Comparison of ENCODE assay signal across 8 cellular contexts in the genomic region with DNA sequence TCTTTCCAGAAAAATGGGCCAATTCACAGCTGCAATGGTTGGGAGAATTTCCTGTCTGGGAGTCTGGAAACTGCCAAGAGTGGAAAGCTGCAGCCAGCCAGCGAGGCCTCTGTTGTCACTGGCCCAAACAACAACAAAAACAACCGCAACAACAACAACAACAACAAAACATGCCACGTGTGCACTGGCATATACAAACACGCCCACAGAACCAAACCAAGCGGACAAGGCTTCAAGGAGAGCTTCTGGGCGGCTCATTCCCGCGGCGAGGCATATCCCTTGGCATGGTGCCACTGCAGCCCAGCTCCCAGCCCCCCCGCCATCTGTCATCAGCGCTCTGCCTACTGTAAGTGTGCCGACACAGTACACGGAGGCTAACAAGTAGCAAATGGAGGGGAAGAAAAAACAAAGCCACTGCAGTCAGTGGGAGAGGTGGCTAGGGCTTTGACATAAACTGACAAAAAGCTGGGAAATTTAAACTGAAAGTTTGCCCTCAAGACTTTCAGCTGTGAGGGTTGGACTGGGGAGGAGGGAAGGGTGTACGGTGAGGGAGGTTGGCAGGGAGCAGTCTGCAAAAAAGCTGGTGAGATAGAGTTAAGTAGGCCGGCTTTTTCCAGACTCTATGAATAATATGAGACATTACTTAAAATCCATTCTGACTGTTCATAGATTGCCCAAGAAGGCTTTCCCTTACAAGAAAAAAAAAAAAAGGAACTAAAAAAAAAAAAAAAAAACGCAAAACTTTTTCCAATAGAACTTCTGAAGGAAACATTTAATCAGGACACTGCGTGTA.
DNase-seq lines count a peak whose midpoint lies in the region; ATAC-seq, FAIRE-seq and TF ChIP-seq lines count a peak whose summit lies in the region.

No MANE protein-coding gene starts in this region.

- peak overlapping the region; percentile 26 for H3K9ac ChIP-seq in keratinocyte (ENCODE audit: control insufficient read depth, extremely low read depth, insufficient read depth, low read length)

- H3K4me2 ChIP-seq in keratinocyte (ENCODE audit: control insufficient read depth, extremely low read depth, insufficient read depth, low read depth, low read length), result peak overlapping the region; percentile 71

- no peaks in the 10 kb centered on the region for H3K9me1 ChIP-seq in keratinocyte (ENCODE audit: control insufficient read depth, extremely low read depth, insufficient read depth, low read length)

- in situ Hi-C loops in brain microvascular endothelial cell (cut with HindIII; ENCODE audit: low pct_ligation_motif_present, low sequenced_read_pairs), result no loop called here

- peaks cover 8% of the 10 kb centered on the region for H3K4me1 ChIP-seq in keratinocyte (ENCODE audit: control insufficient read depth, extremely low read depth, insufficient read depth, low read length)
- peaks cover 7 to 13% of the 10 kb centered on the region in 2 donors for H3K4me1 ChIP-seq in thoracic aorta (ENCODE audit: control insufficient read depth in 1 of 2, low read depth in 2 of 2)

- H3K27ac ChIP-seq in brain microvascular endothelial cell (peak overlapping the region; percentile 36), keratinocyte (ENCODE audit: control insufficient read depth, insufficient read depth, low read length) (no peak overlapping the region), thoracic aorta (peak overlapping the region; percentile 6 to 26)

- no peaks in the 10 kb centered on the region for H3K79me2 ChIP-seq in keratinocyte (ENCODE audit: control insufficient read depth, insufficient read depth, low read length)

- ATAC-seq in thoracic aorta (ENCODE audit: insufficient number of reproducible peaks, low FRiP score, low read depth) (peak; percentile 89), HG02623 (IDR thresholded peaks at IDR 0.05; ENCODE audit: unreplicated experiment) (no peak)

- no peaks in the 10 kb centered on the region for H4K20me1 ChIP-seq in keratinocyte (ENCODE audit: control insufficient read depth, extremely low read depth, insufficient read depth, low read length)

- H3K9me3 ChIP-seq in keratinocyte (ENCODE audit: control insufficient read depth, low read depth, low read length) (no peaks in the 10 kb centered on the region), thoracic aorta (no peaks in the 10 kb centered on the region)

- peak; percentile 65 for DNase-seq in Ammon's horn (ENCODE audit: low spot score)
- DNase-seq in NCI-H187 treated with DMSO at 0.1 percent for 48 hours (lab: John Stamatoyannopoulos, UW), result peak; percentile 22
- DNase-seq in brain microvascular endothelial cell, result peak; percentile 63
- no peak for DNase-seq in keratinocyte (ENCODE audit: low read depth, low spot score)
- peak; percentile 8 for DNase-seq in thoracic aorta (ENCODE audit: low spot score)
- no peak for DNase-seq in activated T-cell treated with anti-CD3 and anti-CD28 coated beads for 4 hours
- DNase-seq in NK-92 (lab: John Stamatoyannopoulos, UW; ENCODE audit: unreplicated experiment), result no peak

- H3K4me3 ChIP-seq in brain microvascular endothelial cell (ENCODE audit: low read depth, low read length), result peak overlapping the region; percentile 46
- H3K4me3 ChIP-seq in keratinocyte (ENCODE audit: control insufficient read depth in 2 of 3, extremely low read depth in 1 of 3, insufficient read depth in 2 of 3, low read depth in 1 of 3, low read length in 3 of 3), result peak overlapping the region; percentile 1 to 52 (median 22)
- peak overlapping the region; percentile 64 for H3K4me3 ChIP-seq in thoracic aorta

- H3K36me3 ChIP-seq in brain microvascular endothelial cell (replicated peaks), result no peaks in the 10 kb centered on the region
- no peaks in the 10 kb centered on the region for H3K36me3 ChIP-seq in keratinocyte (ENCODE audit: control insufficient read depth in 2 of 2, extremely low read depth in 1 of 2, insufficient read depth in 2 of 2, low read length in 2 of 2)
- no peaks in the 10 kb centered on the region for H3K36me3 ChIP-seq in thoracic aorta

- H2AFZ ChIP-seq in keratinocyte (ENCODE audit: control insufficient read depth, low read length), result peak overlapping the region; percentile 46

- peak; percentile 51 for FAIRE-seq in keratinocyte (lab: Jason Lieb, UNC)

- H3K27me3 ChIP-seq in brain microvascular endothelial cell (replicated peaks), result no peaks in the 10 kb centered on the region
- no peaks in the 10 kb centered on the region for H3K27me3 ChIP-seq in keratinocyte (ENCODE audit: control insufficient read depth, extremely low read depth, insufficient read depth, low read length)
- H3K27me3 ChIP-seq in thoracic aorta (replicated peaks; ENCODE audit: insufficient read depth), result no peaks in the 10 kb centered on the region

- dilution Hi-C loops in keratinocyte (cut with MboI; ENCODE audit: extremely low pct_ligation_motif_present, low sequenced_read_pairs), result no loop called here

- TF ChIP-seq CTCF in brain microvascular endothelial cell (IDR thresholded peaks at IDR 0.05; ENCODE audit: low read depth, low read length, missing control alignments), result no peak
- TF ChIP-seq CTCF in keratinocyte (optimal IDR thresholded peaks at IDR 0.05 in 1 of 3, IDR thresholded peaks at IDR 0.05 in 1 of 3, conservative IDR thresholded peaks at IDR 0.05 in 1 of 3; ENCODE audit: extremely low read depth in 1 of 3, insufficient read depth in 2 of 3, low read length in 3 of 3), result no peak
- TF ChIP-seq CTCF in thoracic aorta (IDR thresholded peaks at IDR 0.05), result no peak

Comparison
In these comparisons a context has a peak if more than half of its experiments do, and no peak if none do; other contexts are left out.
1. DNase-seq: peak in Ammon's horn (single experiment), NCI-H187 treated with DMSO at 0.1 percent for 48 hours (single experiment), brain microvascular endothelial cell (single experiment) and thoracic aorta (single experiment); none in keratinocyte (single experiment), activated T-cell treated with anti-CD3 and anti-CD28 coated beads for 4 hours (single experiment) and NK-92 (single experiment).
2. Peak in every context shown above with its lines, with median percentiles within 50 percentile points of each other: H3K4me3 ChIP-seq.